In the genomic region with DNA sequence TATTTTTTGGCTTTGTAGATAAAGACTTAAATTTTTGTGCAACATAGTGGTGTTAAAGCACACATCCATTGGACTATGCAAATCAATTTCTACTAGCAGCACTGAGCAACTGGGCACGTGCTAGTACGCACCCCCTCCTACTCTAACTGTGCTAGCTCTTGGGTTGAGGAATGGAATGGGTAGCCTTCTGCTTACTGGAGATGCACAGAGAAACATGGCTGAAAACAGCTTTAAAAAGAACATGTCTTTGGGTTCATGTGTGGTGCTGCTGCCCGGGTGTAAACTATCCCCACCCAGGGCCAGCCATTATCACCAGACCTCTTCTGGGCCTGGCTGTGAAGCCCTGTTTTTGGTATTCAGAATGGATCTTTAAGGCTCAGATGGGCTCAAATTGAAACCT, we compare ENCODE assay signal across 18 cellular contexts. TPM values are rescaled to one million over a fixed set of nuclear protein-coding genes. Genes with fewer than 3 reads are reported as not detected.
DNase-seq lines count a peak whose midpoint lies in the region; ATAC-seq and TF ChIP-seq lines count a peak whose summit lies in the region.
"Had no signal": no experiment of that assay in that cellular context is flagged by ENCODE, and none has a peak within 500 bp of the region (broad histone marks: within the 10 kb centered on the region; RNA-seq: fewer than 3 reads in every experiment).

No MANE protein-coding gene starts in this region.

- H3K4me3 ChIP-seq in mesenchymal stem cell (ENCODE audit: insufficient read depth in 1 of 2, low read depth in 1 of 2, low read length in 2 of 2): no peak overlapping the region
- no peak overlapping the region for H3K4me3 ChIP-seq in stomach
- H3K4me3 ChIP-seq: HAP-1, heart left ventricle, lung, Peyer's patch, skin epidermis had no signal

- peaks cover 41% of the 10 kb centered on the region for H3K4me1 Mint-ChIP-seq in activated CD4-positive, alpha-beta T cell treated with anti-CD3 and anti-CD28 coated beads, Interleukin-2, amount 10 ng/mL, durations not matched to agents 24 days and 14 days
- peaks cover 55% of the 10 kb centered on the region for H3K4me1 Mint-ChIP-seq in activated CD8-positive, alpha-beta T cell treated with anti-CD3 and anti-CD28 coated beads, Interleukin-2, amount 10 ng/mL, durations not matched to agents 7 days and 5 days (ENCODE audit: low read depth)

- H3K9me3 Mint-ChIP-seq in activated CD4-positive, alpha-beta T cell treated with anti-CD3 and anti-CD28 coated beads, Interleukin-2, amount 10 ng/mL, durations not matched to agents 24 days and 14 days: no peaks in the 10 kb centered on the region
- no peaks in the 10 kb centered on the region for H3K9me3 Mint-ChIP-seq in activated CD8-positive, alpha-beta T cell treated with anti-CD3 and anti-CD28 coated beads, Interleukin-2, amount 10 ng/mL, durations not matched to agents 7 days and 5 days (ENCODE audit: insufficient read depth)
- H3K9me3 Mint-ChIP-seq: naive B cell; stimulated activated naive CD8-positive, alpha-beta T cell treated with anti-CD3 and anti-CD28 coated beads, Interleukin-15, Interleukin-2, amounts not matched to agents 100 ng/mL and 50 ng/mL, for 24 hours; T-helper 2 cell treated with Interferon-gamma antibody and Interleukin-4, amounts not matched to agents 5 μg/mL and 100 μg/mL, for 36 hours had no signal

- H3K4me1 ChIP-seq in mesenchymal stem cell (ENCODE audit: control insufficient read depth, insufficient read depth, low read depth, low read length) (peaks cover 3% of the 10 kb centered on the region), stomach (peaks cover 17 to 57% (median 42%) of the 10 kb centered on the region in 4 donors)
- H3K4me1 ChIP-seq: HAP-1 had no signal

- TF ChIP-seq POLR2A in stomach (IDR thresholded peaks at IDR 0.05): no peak

- H3K27me3 Mint-ChIP-seq in activated CD4-positive, alpha-beta T cell treated with anti-CD3 and anti-CD28 coated beads, Interleukin-2, amount 10 ng/mL, durations not matched to agents 24 days and 14 days: no peaks in the 10 kb centered on the region
- H3K27me3 Mint-ChIP-seq in activated CD8-positive, alpha-beta T cell treated with anti-CD3 and anti-CD28 coated beads, Interleukin-2, amount 10 ng/mL, durations not matched to agents 7 days and 5 days (ENCODE audit: low read depth): no peaks in the 10 kb centered on the region
- H3K27me3 Mint-ChIP-seq: naive B cell; stimulated activated naive CD8-positive, alpha-beta T cell treated with anti-CD3 and anti-CD28 coated beads, Interleukin-15, Interleukin-2, amounts not matched to agents 100 ng/mL and 50 ng/mL, for 24 hours had no signal

- TF ChIP-seq CTCF in stomach (IDR thresholded peaks at IDR 0.05): no peak

- intact Hi-C loops in activated CD4-positive, alpha-beta T cell treated with anti-CD3 and anti-CD28 coated beads, Interleukin-2, amount 10 ng/mL, durations not matched to agents 24 days and 14 days (cut with micrococcal nuclease): loop anchor here (2.0 to 5.0 kb wide), 4 partner anchors 18 to 231 kb away; a partner anchor contains a TSS
- intact Hi-C loops in stomach (cut with DNase I; ENCODE audit: low total_unique reads): loop anchor here (10.0 kb wide), 1 partner anchor 134 kb away; no protein-coding TSS in a partner anchor

- H3K27me3 ChIP-seq in mesenchymal stem cell (ENCODE audit: control insufficient read depth in 1 of 2, insufficient read depth in 1 of 2, low read length in 2 of 2) (no peaks in the 10 kb centered on the region), stomach (no peaks in the 10 kb centered on the region)
- H3K27me3 ChIP-seq: heart left ventricle, Peyer's patch had no signal

- TF ChIP-seq EP300 in stomach (IDR thresholded peaks at IDR 0.05): no peak

- H3K27ac Mint-ChIP-seq in activated CD4-positive, alpha-beta T cell treated with anti-CD3 and anti-CD28 coated beads, Interleukin-2, amount 10 ng/mL, durations not matched to agents 24 days and 14 days: peak overlapping the region; percentile 60
- H3K27ac Mint-ChIP-seq in activated CD8-positive, alpha-beta T cell treated with anti-CD3 and anti-CD28 coated beads, Interleukin-2, amount 10 ng/mL, durations not matched to agents 7 days and 5 days: peak overlapping the region; percentile 52
- H3K27ac Mint-ChIP-seq: T-helper 2 cell treated with Interferon-gamma antibody and Interleukin-4, amounts not matched to agents 5 μg/mL and 100 μg/mL, for 36 hours had no signal

- H3K4me3 Mint-ChIP-seq in activated CD4-positive, alpha-beta T cell treated with anti-CD3 and anti-CD28 coated beads, Interleukin-2, amount 10 ng/mL, durations not matched to agents 24 days and 14 days: no peak overlapping the region
- no peak overlapping the region for H3K4me3 Mint-ChIP-seq in activated CD8-positive, alpha-beta T cell treated with anti-CD3 and anti-CD28 coated beads, Interleukin-2, amount 10 ng/mL, durations not matched to agents 7 days and 5 days

- DNase-seq in activated CD4-positive, alpha-beta T cell treated with anti-CD3 and anti-CD28 coated beads, Interleukin-2, amount 10 ng/mL, durations not matched to agents 24 days and 14 days: no peak
- no peak for DNase-seq in activated CD4-positive, alpha-beta T cell treated with anti-CD3 and anti-CD28 coated beads for 1 hour
- DNase-seq in activated CD8-positive, alpha-beta T cell treated with anti-CD3 and anti-CD28 coated beads, Interleukin-2, amount 10 ng/mL, durations not matched to agents 7 days and 5 days: no peak
- DNase-seq in mesenchymal stem cell: no peak
- peak; percentile 11 for DNase-seq in stomach
- no peak for DNase-seq in NCI-H187 (lab: John Stamatoyannopoulos, UW)
- DNase-seq: activated CD4-positive, CD25-positive, alpha-beta regulatory T cell had no signal

- ATAC-seq in activated CD8-positive, alpha-beta T cell treated with anti-CD3 and anti-CD28 coated beads, Interleukin-2, amount 10 ng/mL, durations not matched to agents 7 days and 5 days: no peak
- ATAC-seq in GM18861 (IDR thresholded peaks at IDR 0.05; ENCODE audit: unreplicated experiment): no peak
- ATAC-seq in GM18870 (IDR thresholded peaks at IDR 0.05; ENCODE audit: unreplicated experiment): no peak

- H2BK12ac ChIP-seq in mesenchymal stem cell (ENCODE audit: low read length in 2 of 2): no peak overlapping the region

- peaks cover 5 to 30% of the 10 kb centered on the region in 2 experiments for H3K36me3 ChIP-seq in mesenchymal stem cell (ENCODE audit: control insufficient read depth in 1 of 2, insufficient read depth in 2 of 2, low read depth in 1 of 2, low read length in 2 of 2)
- peaks cover 26 to 66% (median 58%) of the 10 kb centered on the region in 4 donors for H3K36me3 ChIP-seq in stomach

- no peak overlapping the region for H2AFZ ChIP-seq in mesenchymal stem cell (ENCODE audit: low read depth, low read length)

- no peak overlapping the region for H4K91ac ChIP-seq in mesenchymal stem cell (ENCODE audit: low read length)

- CTCF ChIA-PET in activated CD8-positive, alpha-beta T cell treated with anti-CD3 and anti-CD28 coated beads, Interleukin-2, amount 10 ng/mL, durations not matched to agents 7 days and 5 days (lab: Charles Lee): interaction anchor here (0.8 to 4.9 kb wide), 25 partner anchors 8 to 345 kb away, joined by 3 to 41 read pairs (median 4); a partner anchor contains a TSS

- no peak overlapping the region for H2BK120ac ChIP-seq in mesenchymal stem cell (ENCODE audit: low read depth, low read length)

- H3K23ac ChIP-seq in mesenchymal stem cell (ENCODE audit: low read length in 2 of 2): no peak overlapping the region

- H3K4me2 ChIP-seq in mesenchymal stem cell (ENCODE audit: low read length, poor library complexity, severe bottlenecking): no peak overlapping the region

- peak overlapping the region; percentile 18 for H3K9ac ChIP-seq in mesenchymal stem cell (ENCODE audit: low read length)

- H3K79me1 ChIP-seq in mesenchymal stem cell (replicated peaks; ENCODE audit: low read length, poor library complexity, severe bottlenecking): peaks cover 2% of the 10 kb centered on the region

- no peak overlapping the region for H2BK15ac ChIP-seq in mesenchymal stem cell (ENCODE audit: low read depth, poor library complexity, severe bottlenecking)

- H3K9me3 ChIP-seq in mesenchymal stem cell (ENCODE audit: control insufficient read depth, low read length) (no peaks in the 10 kb centered on the region), stomach (no peaks in the 10 kb centered on the region)
- H3K9me3 ChIP-seq: HAP-1, heart left ventricle, Peyer's patch had no signal

- no peak overlapping the region for H4K8ac ChIP-seq in mesenchymal stem cell (ENCODE audit: low read length)

- whole genome bisulfite sequencing in mesenchymal stem cell: 100% methylated on average over 1 of the region's 3 CpGs
- WGBS in stomach, 5 donors: 35 to 71% (median 54%) methylated on average over 3 of the region's 3 CpGs

- no peak overlapping the region for H2AK5ac ChIP-seq in mesenchymal stem cell (ENCODE audit: low read length, severe bottlenecking)

- H3K4ac ChIP-seq in mesenchymal stem cell (ENCODE audit: low read depth in 1 of 2, low read length in 2 of 2): no peak overlapping the region

- H3K18ac ChIP-seq in mesenchymal stem cell (ENCODE audit: low read depth in 1 of 2, low read length in 2 of 2): no peak overlapping the region

- H2BK5ac ChIP-seq in mesenchymal stem cell (ENCODE audit: low read depth, low read length, poor library complexity, severe bottlenecking): no peak overlapping the region

- H3K36me3 Mint-ChIP-seq in activated CD4-positive, alpha-beta T cell treated with anti-CD3 and anti-CD28 coated beads, Interleukin-2, amount 10 ng/mL, durations not matched to agents 24 days and 14 days (ENCODE audit: low read depth): peaks cover 27% of the 10 kb centered on the region
- H3K36me3 Mint-ChIP-seq in activated CD8-positive, alpha-beta T cell treated with anti-CD3 and anti-CD28 coated beads, Interleukin-2, amount 10 ng/mL, durations not matched to agents 7 days and 5 days (ENCODE audit: low read depth): peaks cover 42% of the 10 kb centered on the region
- H3K36me3 Mint-ChIP-seq: naive B cell had no signal

- no peak overlapping the region for H3K14ac ChIP-seq in mesenchymal stem cell (ENCODE audit: low read length in 2 of 2)

- H3K27ac ChIP-seq in mesenchymal stem cell (ENCODE audit: low read length, poor library complexity, severe bottlenecking): no peak overlapping the region
- H3K27ac ChIP-seq in stomach: peak overlapping the region in 3 of 5 donors; percentile 10 to 48 (median 19)

- POLR2A ChIA-PET in activated CD8-positive, alpha-beta T cell treated with anti-CD3 and anti-CD28 coated beads, Interleukin-2, amount 10 ng/mL, durations not matched to agents 7 days and 5 days (lab: Charles Lee): interaction anchor here (0.6 to 1.3 kb wide), 4 partner anchors 9 to 170 kb away, joined by 3 to 6 read pairs (median 3); no protein-coding TSS in a partner anchor

RNA-seq across cellular contexts. Expression of a gene that starts 7.3 kb away (rescaled TPM):
- 0.07 and 0.09 TPM in 2 replicates for total RNA-seq in activated CD4-positive, alpha-beta T cell treated with anti-CD3 and anti-CD28 coated beads, Interleukin-2, amount 10 ng/mL, durations not matched to agents 24 days and 14 days
- under 1 TPM in 1 of 2 experiments, not detected in 1; 0.18 TPM for total RNA-seq in activated CD8-positive, alpha-beta T cell treated with anti-CD3 and anti-CD28 coated beads, Interleukin-2, amount 10 ng/mL, durations not matched to agents 7 days and 5 days
- polyA plus RNA-seq in mesenchymal stem cell (2013, experiment 1 of 2): 0.04 TPM
- polyA plus RNA-seq in mesenchymal stem cell (2013, experiment 2 of 2): 0.03 TPM
- 100 to 1,000 TPM in 1 of 5 donors, 10 to 100 TPM in 4; 19.8 to 184 (median 76.3) TPM for total RNA-seq in stomach
- 10 to 100 TPM; 21.5 to 36.9 (median 31.2) TPM for polyA plus RNA-seq in stomach
- total RNA-seq: SK-MEL-5 had no signal

RNA-seq across cellular contexts. Expression of a gene that starts 16.5 kb away (rescaled TPM):
- total RNA-seq in activated CD4-positive, alpha-beta T cell treated with anti-CD3 and anti-CD28 coated beads, Interleukin-2, amount 10 ng/mL, durations not matched to agents 24 days and 14 days: 7.2 and 8.4 TPM in 2 replicates
- 1 to 10 TPM; 8.6 to 9.4 TPM for total RNA-seq in activated CD8-positive, alpha-beta T cell treated with anti-CD3 and anti-CD28 coated beads, Interleukin-2, amount 10 ng/mL, durations not matched to agents 7 days and 5 days
- 26.1 TPM for polyA plus RNA-seq in mesenchymal stem cell (2013, experiment 1 of 2)
- 25.9 TPM for polyA plus RNA-seq in mesenchymal stem cell (2013, experiment 2 of 2)
- total RNA-seq in stomach: 10 to 100 TPM in 2 of 5 donors, 1 to 10 TPM in 3; 3.5 to 16.5 (median 9.8) TPM
- polyA plus RNA-seq in stomach: 1 to 10 TPM; 4.4 to 6.0 (median 5.8) TPM

RNA-seq across cellular contexts. Expression of a gene that starts 35.7 kb away (rescaled TPM):
- 103 and 106 TPM in 2 replicates for total RNA-seq in activated CD4-positive, alpha-beta T cell treated with anti-CD3 and anti-CD28 coated beads, Interleukin-2, amount 10 ng/mL, durations not matched to agents 24 days and 14 days
- 10 to 100 TPM; 84.1 to 85.0 TPM for total RNA-seq in activated CD8-positive, alpha-beta T cell treated with anti-CD3 and anti-CD28 coated beads, Interleukin-2, amount 10 ng/mL, durations not matched to agents 7 days and 5 days
- polyA plus RNA-seq in mesenchymal stem cell (2013, experiment 1 of 2): 27.0 TPM
- polyA plus RNA-seq in mesenchymal stem cell (2013, experiment 2 of 2): 34.1 TPM
- 10 to 100 TPM; 11.9 to 66.1 (median 17.2) TPM for total RNA-seq in stomach
- polyA plus RNA-seq in stomach: 1 to 10 TPM; 2.9 to 6.0 (median 4.2) TPM

Comparison
In these comparisons a context has a peak if more than half of its experiments do, and no peak if none do; other contexts are left out.
1. RNA of a gene that starts 7.3 kb away (total RNA-seq): 19.8 to 184 TPM in stomach; 0.18 TPM in activated CD8-positive, alpha-beta T cell treated with anti-CD3 and anti-CD28 coated beads, Interleukin-2, amount 10 ng/mL, durations not matched to agents 7 days and 5 days and 0.07 to 0.09 TPM in activated CD4-positive, alpha-beta T cell treated with anti-CD3 and anti-CD28 coated beads, Interleukin-2, amount 10 ng/mL, durations not matched to agents 24 days and 14 days; every median in the first group is over 10 times any median in the second.